ENCODE assay signal across 34 cellular contexts in genomic region chr7:141217938-141218337, GRCh38.
"Had no signal": no experiment of that assay in that cellular context is flagged by ENCODE, and none has a peak within 500 bp of the region (broad histone marks: within the 10 kb centered on the region; RNA-seq: fewer than 3 reads in every experiment).

No MANE protein-coding gene starts in this region.

- H3K27ac ChIP-seq: adrenal gland, body of pancreas, Peyer's patch, SJSA1 had no signal

- H3K27me3 ChIP-seq: adrenal gland, body of pancreas, Peyer's patch, SJSA1 had no signal

- DNase-seq: activated CD4-positive, alpha-beta memory T cell treated with anti-CD3 and anti-CD28 coated beads for 36 hours; activated CD4-positive, alpha-beta T cell treated with anti-CD3 and anti-CD28 coated beads for 4 hours; activated CD4-positive, alpha-beta T cell treated with anti-CD3 and anti-CD28 coated beads, Interleukin-2, amount 50 U/mL, for 1 hour; activated CD4-positive, CD25-positive, alpha-beta regulatory T cell treated with anti-CD3 and anti-CD28 coated beads, Interleukin-2, amount 50 U/mL, for 72 hours; activated CD8-positive, alpha-beta memory T cell treated with anti-CD3 and anti-CD28 coated beads, Interleukin-2, amount 50 U/mL, for 4 hours; activated gamma-delta T cell treated with Interleukin-2 at 50 U/mL for 16 hours; activated naive CD4-positive, alpha-beta T cell treated with anti-CD3 and anti-CD28 coated beads for 36 hours; activated T-cell treated with anti-CD3 and anti-CD28 coated beads for 4 hours; activated T-cell treated with anti-CD3 and anti-CD28 coated beads, Interleukin-2, amount 50 U/mL, for 4 hours; body of pancreas; caudate nucleus; NCI-H1092 treated with DMSO at 0.1 percent for 48 hours; NCI-H1417; NCI-H146; NCI-H187; NCI-H2029 treated with DMSO at 0.1 percent for 48 hours; NCI-H2107; NCI-H2171; NCI-H510A; NCI-H526; NCI-H748 treated with DMSO at 0.1 percent for 48 hours; NK-92 treated with Interleukin-12 subunit alpha and Interleukin-12 subunit beta, amount 100 ng/mL, for 24 hours; PC-3; Peyer's patch; RPMI8226; SHP77 treated with DMSO at 0.1 percent for 48 hours; T-helper 1 cell; T-helper 2 cell; T-helper 9 cell had no signal

- H3K27me3 Mint-ChIP-seq: activated CD4-positive, alpha-beta memory T cell treated with anti-CD3 and anti-CD28 coated beads for 36 hours had no signal

- H3K9me3 Mint-ChIP-seq: activated CD4-positive, alpha-beta memory T cell treated with anti-CD3 and anti-CD28 coated beads for 36 hours; activated naive CD4-positive, alpha-beta T cell treated with anti-CD3 and anti-CD28 coated beads for 36 hours; activated naive CD4-positive, alpha-beta T cell treated with anti-CD3 and anti-CD28 coated beads, Interleukin-2, amount 50 U/mL, for 72 hours; activated T-cell treated with anti-CD3 and anti-CD28 coated beads, Interleukin-2, amount 50 U/mL, for 4 hours; activated T-helper 1 cell treated with anti-CD3 and anti-CD28 coated beads, Interleukin-12 subunit alpha, Interleukin-12 subunit beta, Interleukin-2, Interleukin-4 antibody, amounts not matched to agents 30 ng/mL and 10 ng/mL and 1 ng/mL, durations not matched to agents 14 hours and 24 hours and 36 hours had no signal

- H3K9me3 ChIP-seq: adrenal gland, body of pancreas, Peyer's patch, SJSA1 had no signal

- H3K27ac Mint-ChIP-seq: activated CD4-positive, alpha-beta memory T cell treated with anti-CD3 and anti-CD28 coated beads for 36 hours; activated naive CD4-positive, alpha-beta T cell treated with anti-CD3 and anti-CD28 coated beads for 36 hours; activated T-helper 1 cell treated with anti-CD3 and anti-CD28 coated beads, Interleukin-12 subunit alpha, Interleukin-12 subunit beta, Interleukin-2, Interleukin-4 antibody, amounts not matched to agents 30 ng/mL and 10 ng/mL and 1 ng/mL, durations not matched to agents 14 hours and 24 hours and 36 hours had no signal

- ATAC-seq: activated naive CD4-positive, alpha-beta T cell treated with anti-CD3 and anti-CD28 coated beads, Interleukin-2, amount 50 U/mL, for 72 hours; activated T-cell treated with anti-CD3 and anti-CD28 coated beads, Interleukin-2, amount 50 U/mL, for 4 hours; body of pancreas; PC-3; SK-N-SH treated with all-trans-retinoic acid at 6 μM for 48 hours had no signal

- H3K4me3 ChIP-seq: adrenal gland, body of pancreas, Peyer's patch, SJSA1 had no signal

- H3K36me3 ChIP-seq: adrenal gland, Peyer's patch, SJSA1 had no signal

- H3K4me1 ChIP-seq: adrenal gland, body of pancreas, Peyer's patch, SJSA1 had no signal

- H3K4me3 Mint-ChIP-seq: activated CD4-positive, alpha-beta memory T cell treated with anti-CD3 and anti-CD28 coated beads for 36 hours; activated naive CD4-positive, alpha-beta T cell treated with anti-CD3 and anti-CD28 coated beads for 36 hours; activated T-cell treated with anti-CD3 and anti-CD28 coated beads, Interleukin-2, amount 50 U/mL, for 4 hours; activated T-helper 1 cell treated with anti-CD3 and anti-CD28 coated beads, Interleukin-12 subunit alpha, Interleukin-12 subunit beta, Interleukin-2, Interleukin-4 antibody, amounts not matched to agents 30 ng/mL and 10 ng/mL and 1 ng/mL, durations not matched to agents 14 hours and 24 hours and 36 hours had no signal

- H3K36me3 Mint-ChIP-seq: activated CD4-positive, alpha-beta memory T cell treated with anti-CD3 and anti-CD28 coated beads for 36 hours; activated naive CD4-positive, alpha-beta T cell treated with anti-CD3 and anti-CD28 coated beads, Interleukin-2, amount 50 U/mL, for 72 hours had no signal
